In the genomic region with DNA sequence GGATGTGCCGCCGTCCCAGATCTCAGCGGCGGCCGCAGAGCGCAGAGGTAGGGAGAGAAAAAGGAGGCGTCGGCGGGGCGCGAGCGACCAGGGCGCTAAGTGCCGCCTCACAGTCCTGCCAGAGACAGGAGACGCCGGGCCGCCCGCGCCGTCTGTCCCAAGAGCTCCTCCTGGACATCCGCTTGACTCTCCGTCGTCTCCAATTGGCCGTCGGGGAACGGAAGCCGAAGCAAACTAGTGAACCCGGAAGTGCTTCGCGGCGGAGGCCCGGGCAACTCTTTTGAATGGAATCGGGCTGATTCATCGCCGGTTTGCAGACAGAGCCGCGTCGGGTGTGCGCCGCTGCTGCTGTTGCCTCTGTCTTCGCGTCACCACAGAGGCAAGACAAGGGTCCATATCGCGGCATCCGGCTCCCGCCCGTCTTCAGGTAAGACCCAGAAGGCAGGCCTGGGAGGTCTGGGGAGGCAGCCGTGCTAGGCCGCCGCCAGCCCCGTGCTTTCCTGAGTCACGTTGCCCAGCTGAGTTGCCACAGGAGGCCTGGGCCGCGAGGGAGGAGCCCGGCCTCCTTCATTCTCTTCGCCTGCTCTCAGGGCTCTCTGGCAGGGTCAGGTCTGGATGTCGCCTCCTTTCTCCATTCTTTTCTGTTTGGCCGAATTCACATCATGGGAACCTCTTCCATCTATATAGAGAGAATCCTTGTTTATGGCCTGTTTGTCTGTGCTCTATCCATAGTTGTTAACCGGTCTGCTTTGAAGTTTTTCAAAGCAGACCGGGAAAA, we compare ENCODE assay signal across 8 cellular contexts. TPM values are rescaled to one million over a fixed set of nuclear protein-coding genes. Genes with fewer than 3 reads are reported as not detected.
A peak's percentile ranks its signal among the peaks of the same experiment; 100 is the strongest.
DNase-seq lines count a peak whose midpoint lies in the region; TF ChIP-seq lines count a peak whose summit lies in the region.

A gene (plus strand): TSS at position 248 of the 778 bp plus-strand sequence. CDS start 10,401 bp downstream, outside the sequence.

- peaks cover 2% of the 10 kb centered on the region for H3K9me3 Mint-ChIP-seq in nephron
- peaks cover 3% of the 10 kb centered on the region for H3K9me3 Mint-ChIP-seq in stimulated activated naive CD8-positive, alpha-beta T cell treated with anti-CD3 and anti-CD28 coated beads, Interleukin-15, Interleukin-2, amounts not matched to agents 100 ng/mL and 50 ng/mL, for 24 hours

- H3K27ac Mint-ChIP-seq in nephron, result peak within 1 kb of the TSS; percentile 91 to 94 (median 93)
- peak within 1 kb of the TSS; percentile 90 for H3K27ac Mint-ChIP-seq in stimulated activated naive CD8-positive, alpha-beta T cell treated with anti-CD3 and anti-CD28 coated beads, Interleukin-15, Interleukin-2, amounts not matched to agents 100 ng/mL and 50 ng/mL, for 24 hours

- DNase-seq in EH (ENCODE audit: low read depth), result peak; percentile 96
- DNase-seq in H4 (ENCODE audit: low spot score), result peak; percentile 94
- DNase-seq in LoVo (ENCODE audit: low spot score), result peak; percentile 92
- peak; percentile 82 for DNase-seq in activated T-helper 9 cell treated with anti-CD3 and anti-CD28 coated beads, Interleukin-2, amount 50 U/mL, for 16 hours (ENCODE audit: low read depth)
- DNase-seq in fibroblast of pulmonary artery (ENCODE audit: low read depth), result peak; percentile 95

- peaks cover 6% of the 10 kb centered on the region for H3K36me3 Mint-ChIP-seq in nephron (ENCODE audit: low read depth)
- H3K36me3 Mint-ChIP-seq in stimulated activated naive CD8-positive, alpha-beta T cell treated with anti-CD3 and anti-CD28 coated beads, Interleukin-15, Interleukin-2, amounts not matched to agents 100 ng/mL and 50 ng/mL, for 24 hours (ENCODE audit: low read depth), result peaks cover 36% of the 10 kb centered on the region

- H3K4me3 Mint-ChIP-seq in nephron, result peak within 1 kb of the TSS; percentile 85 to 95 (median 88)
- H3K4me3 Mint-ChIP-seq in stimulated activated naive CD8-positive, alpha-beta T cell treated with anti-CD3 and anti-CD28 coated beads, Interleukin-15, Interleukin-2, amounts not matched to agents 100 ng/mL and 50 ng/mL, for 24 hours, result peak within 1 kb of the TSS; percentile 99

- H3K4me1 Mint-ChIP-seq in nephron, result peaks cover 16% of the 10 kb centered on the region
- H3K4me1 Mint-ChIP-seq in stimulated activated naive CD8-positive, alpha-beta T cell treated with anti-CD3 and anti-CD28 coated beads, Interleukin-15, Interleukin-2, amounts not matched to agents 100 ng/mL and 50 ng/mL, for 24 hours (ENCODE audit: low read depth), result peaks cover 40% of the 10 kb centered on the region

- peak; percentile 85 for TF ChIP-seq POLR2A in Raji (IDR thresholded peaks at IDR 0.05; ENCODE audit: insufficient read depth, low read depth, low read length)

- no peak for TF ChIP-seq CTCF in fibroblast of pulmonary artery (IDR thresholded peaks at IDR 0.05; ENCODE audit: low read length, missing control alignments)
- no peak for TF ChIP-seq CTCF in nephron (IDR thresholded peaks at IDR 0.05; ENCODE audit: unreplicated experiment in 3 of 3)

- H3K27me3 Mint-ChIP-seq in nephron (ENCODE audit: low read depth), result no peaks in the 10 kb centered on the region
- peaks cover 10% of the 10 kb centered on the region for H3K27me3 Mint-ChIP-seq in stimulated activated naive CD8-positive, alpha-beta T cell treated with anti-CD3 and anti-CD28 coated beads, Interleukin-15, Interleukin-2, amounts not matched to agents 100 ng/mL and 50 ng/mL, for 24 hours

- H3K4me3 ChIP-seq in fibroblast of pulmonary artery (replicated peaks; ENCODE audit: low read depth, low read length), result peak within 1 kb of the TSS; percentile 72

RNA-seq across cellular contexts. Expression of the gene that starts here (rescaled TPM):
- total RNA-seq in H4 (2014; rRNA removed; shearing (Covaris generic)), result 177 and 187 TPM in 2 replicates

Comparison
In these comparisons a context has a peak if more than half of its experiments do, and no peak if none do; other contexts are left out.
1. Peak in every context shown above with its lines: DNase-seq and H3K4me3 ChIP-seq.